In the genomic region with DNA sequence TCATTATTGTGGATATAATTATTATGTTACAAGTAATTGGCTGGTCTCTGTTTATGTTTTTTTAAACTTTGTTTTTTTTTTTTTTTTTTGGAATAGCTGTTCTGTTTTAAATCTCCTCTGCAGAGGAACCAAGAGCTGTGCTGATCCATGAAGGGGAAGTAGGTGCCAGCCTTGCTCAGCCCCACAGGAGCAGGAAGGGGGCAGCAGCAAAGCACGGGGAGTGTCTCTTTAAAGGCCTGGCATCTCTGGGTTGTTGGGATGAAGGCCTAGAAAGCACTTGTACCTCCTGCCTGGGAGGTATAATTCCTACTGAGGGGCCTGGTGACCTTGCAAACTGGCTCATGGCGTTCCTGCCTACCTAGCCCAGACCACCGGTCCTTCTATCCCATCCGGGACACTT, we compare ENCODE assay signal across 23 cellular contexts. TPM values are rescaled to one million over a fixed set of nuclear protein-coding genes. Genes with fewer than 3 reads are reported as not detected.
DNase-seq lines count a peak whose midpoint lies in the region; ATAC-seq, FAIRE-seq and TF ChIP-seq lines count a peak whose summit lies in the region.
"Had no signal": no experiment of that assay in that cellular context is flagged by ENCODE, and none has a peak within 500 bp of the region (broad histone marks: within the 10 kb centered on the region; RNA-seq: fewer than 3 reads in every experiment).

No MANE protein-coding gene starts in this region.

- peaks cover 3% of the 10 kb centered on the region for H3K9me1 ChIP-seq in keratinocyte (ENCODE audit: control insufficient read depth, extremely low read depth, insufficient read depth, low read length)

- dilution Hi-C loops in keratinocyte (cut with MboI; ENCODE audit: extremely low pct_ligation_motif_present, low sequenced_read_pairs): no loop called here

- H3K9me3 Mint-ChIP-seq in activated naive CD4-positive, alpha-beta T cell treated with anti-CD3 and anti-CD28 coated beads, Interleukin-2, amount 50 U/mL, for 72 hours: no peaks in the 10 kb centered on the region
- H3K9me3 Mint-ChIP-seq: activated B cell treated with CpG ODN at 0.5 μM for 24 hours; stimulated activated naive B cell treated with anti-CD40 and anti-IgM and Interleukin-4, amounts not matched to agents 10 μg/mL and 1 μg/mL and 100 μg/mL, for 72 hours had no signal

- FAIRE-seq in keratinocyte (lab: Jason Lieb, UNC): no peak
- FAIRE-seq: HTR-8/SVneo, RCC 7860 had no signal

- no peak for ATAC-seq in activated naive CD4-positive, alpha-beta T cell treated with anti-CD3 and anti-CD28 coated beads, Interleukin-2, amount 50 U/mL, for 72 hours
- ATAC-seq: activated CD8-positive, alpha-beta memory T cell treated with anti-CD3 and anti-CD28 coated beads, Interleukin-2, amount 10 ng/mL, durations not matched to agents 7 days and 5 days had no signal

- H3K4me1 ChIP-seq in keratinocyte (ENCODE audit: control insufficient read depth, extremely low read depth, insufficient read depth, low read length): peaks cover 62% of the 10 kb centered on the region
- peaks cover 12 to 25% of the 10 kb centered on the region in 2 donors for H3K4me1 ChIP-seq in thyroid gland
- H3K4me1 ChIP-seq: BE2C had no signal

- in situ Hi-C loops in GM13977 (cut with MboI; ENCODE audit: low pct_unique_long_range_greater_than_20kb, low sequenced_read_pairs, unreplicated experiment): no loop called here

- H3K79me2 ChIP-seq in keratinocyte (ENCODE audit: control insufficient read depth, insufficient read depth, low read length): no peaks in the 10 kb centered on the region

- intact Hi-C loops in thyroid gland (cut with DNase I): no loop called here

- no peaks in the 10 kb centered on the region for H3K9me3 ChIP-seq in SK-N-MC (ENCODE audit: low read depth, low read length)
- H3K9me3 ChIP-seq in keratinocyte (ENCODE audit: control insufficient read depth, low read depth, low read length): no peaks in the 10 kb centered on the region
- H3K9me3 ChIP-seq in thyroid gland: no peaks in the 10 kb centered on the region
- H3K9me3 ChIP-seq: BE2C, neutrophil, tibial nerve had no signal

- no peak overlapping the region for H3K9ac ChIP-seq in SK-N-MC (ENCODE audit: insufficient read length)
- H3K9ac ChIP-seq in keratinocyte (ENCODE audit: control insufficient read depth, extremely low read depth, insufficient read depth, low read length): peak overlapping the region; percentile 79

- H3K4me2 ChIP-seq in keratinocyte (ENCODE audit: control insufficient read depth, extremely low read depth, insufficient read depth, low read depth, low read length): peak overlapping the region; percentile 78

- H3K27ac Mint-ChIP-seq in activated naive CD4-positive, alpha-beta T cell treated with anti-CD3 and anti-CD28 coated beads, Interleukin-2, amount 50 U/mL, for 72 hours: no peak overlapping the region
- H3K27ac Mint-ChIP-seq: activated B cell treated with CpG ODN at 0.5 μM for 24 hours; activated CD8-positive, alpha-beta memory T cell treated with anti-CD3 and anti-CD28 coated beads, Interleukin-2, amount 10 ng/mL, durations not matched to agents 7 days and 5 days; stimulated activated naive B cell treated with anti-CD40 and anti-IgM and Interleukin-4, amounts not matched to agents 10 μg/mL and 1 μg/mL and 100 μg/mL, for 72 hours had no signal

- TF ChIP-seq CTCF in NB4 (IDR thresholded peaks at IDR 0.05; ENCODE audit: low read depth, low read length) (peak; percentile 23), keratinocyte (optimal IDR thresholded peaks at IDR 0.05 in 1 of 3, IDR thresholded peaks at IDR 0.05 in 1 of 3, conservative IDR thresholded peaks at IDR 0.05 in 1 of 3; ENCODE audit: extremely low read depth in 1 of 3, insufficient read depth in 2 of 3, low read length in 3 of 3) (peak in 1 of 3 experiments; percentile 46), thyroid gland (IDR thresholded peaks at IDR 0.05) (no peak), GM13977 (IDR thresholded peaks at IDR 0.05; ENCODE audit: extremely low read depth, insufficient read depth, missing control alignments) (no peak)

- WGBS in thyroid gland, 2 donors: 70 to 84% methylated on average over 4 of the region's 4 CpGs

- H3K36me3 ChIP-seq in SK-N-MC (ENCODE audit: insufficient read depth, low read length) (no peaks in the 10 kb centered on the region), keratinocyte (ENCODE audit: control insufficient read depth in 2 of 2, extremely low read depth in 1 of 2, insufficient read depth in 2 of 2, low read length in 2 of 2) (no peaks in the 10 kb centered on the region), thyroid gland (no peaks in the 10 kb centered on the region)
- H3K36me3 ChIP-seq: BE2C, neutrophil, tibial nerve had no signal

- DNase-seq in GDM1 (lab: John Stamatoyannopoulos, UW): peak; percentile 5
- no peak for DNase-seq in NB4 (ENCODE audit: low read depth)
- DNase-seq in SK-N-MC (ENCODE audit: low read depth, low spot score): no peak
- no peak for DNase-seq in keratinocyte (ENCODE audit: low read depth, low spot score)
- DNase-seq in thyroid gland: no peak
- no peak for DNase-seq in GM13977 (ENCODE audit: low spot score)
- DNase-seq in iPS-NIHi7 (ENCODE audit: extremely low spot score): no peak
- no peak for DNase-seq in activated naive CD4-positive, alpha-beta T cell treated with anti-CD3 and anti-CD28 coated beads, Interleukin-2, amount 50 U/mL, for 72 hours (ENCODE audit: low spot score in 2 of 2)
- DNase-seq: activated B cell treated with CpG ODN at 0.5 μM for 24 hours; activated CD8-positive, alpha-beta memory T cell treated with anti-CD3 and anti-CD28 coated beads, Interleukin-2, amount 10 ng/mL, durations not matched to agents 7 days and 5 days; activated effector memory CD4-positive, alpha-beta T cell treated with Interleukin-2 at 50 U/mL for 16 hours; BE2C; cerebellar nuclear complex; NCI-H187; NCI-H524 treated with DMSO at 0.1 percent for 48 hours; retina; stimulated activated naive B cell treated with anti-CD40 and anti-IgM and Interleukin-4, amounts not matched to agents 10 μg/mL and 1 μg/mL and 100 μg/mL, for 72 hours had no signal

- no peak overlapping the region for H3K4me3 ChIP-seq in NB4 (ENCODE audit: low read depth, low read length)
- no peak overlapping the region for H3K4me3 ChIP-seq in SK-N-MC
- peak overlapping the region in 1 of 3 experiments; percentile 29 for H3K4me3 ChIP-seq in keratinocyte (ENCODE audit: control insufficient read depth in 2 of 3, extremely low read depth in 1 of 3, insufficient read depth in 2 of 3, low read depth in 1 of 3, low read length in 3 of 3)
- H3K4me3 ChIP-seq in thyroid gland (replicated peaks in 1 of 3): no peak overlapping the region
- H3K4me3 ChIP-seq: tibial nerve had no signal

- H3K27ac ChIP-seq in SK-N-MC (peak overlapping the region; percentile 20; the same call in 1 of the 2 replicates), keratinocyte (ENCODE audit: control insufficient read depth, insufficient read depth, low read length) (peak overlapping the region; percentile 92), thyroid gland (no peak overlapping the region)
- H3K27ac ChIP-seq: neutrophil, tibial nerve had no signal

- H3K27me3 ChIP-seq in keratinocyte (ENCODE audit: control insufficient read depth, extremely low read depth, insufficient read depth, low read length): no peaks in the 10 kb centered on the region
- H3K27me3 ChIP-seq in thyroid gland: peaks cover 3% of the 10 kb centered on the region

- H2AFZ ChIP-seq in keratinocyte (ENCODE audit: control insufficient read depth, low read length): no peak overlapping the region

- H3K36me3 Mint-ChIP-seq in activated naive CD4-positive, alpha-beta T cell treated with anti-CD3 and anti-CD28 coated beads, Interleukin-2, amount 50 U/mL, for 72 hours: no peaks in the 10 kb centered on the region
- H3K36me3 Mint-ChIP-seq: stimulated activated naive B cell treated with anti-CD40 and anti-IgM and Interleukin-4, amounts not matched to agents 10 μg/mL and 1 μg/mL and 100 μg/mL, for 72 hours had no signal

- TF ChIP-seq POLR2A in NB4 (IDR thresholded peaks at IDR 0.05; ENCODE audit: extremely low read depth, insufficient read length): no peak
- no peak for TF ChIP-seq POLR2A in thyroid gland (IDR thresholded peaks at IDR 0.05)

- no peaks in the 10 kb centered on the region for H4K20me1 ChIP-seq in keratinocyte (ENCODE audit: control insufficient read depth, extremely low read depth, insufficient read depth, low read length)

RNA-seq across cellular contexts. Expression of a gene that starts 2.5 kb away (rescaled TPM):
- polyA plus RNA-seq in keratinocyte: 7.7 to 20.5 TPM (median 13.0 TPM) in 3 replicates
- polyA plus RNA-seq in keratinocyte (2011; ENCODE audit: low read depth): 130 TPM
- polyA plus RNA-seq in keratinocyte (2011; cell fraction: cytosol; rRNA removed): 11.8 and 16.0 TPM in 2 replicates
- 45.0 and 50.1 TPM in 2 replicates for polyA plus RNA-seq in keratinocyte (2011; cell fraction: nucleus; rRNA removed)
- 6.6 and 97.1 TPM in 2 replicates for polyA plus RNA-seq in keratinocyte (2012; ENCODE audit: low replicate concordance)
- 9.4 to 18.6 TPM (median 14.9 TPM) in 3 replicates for polyA minus RNA-seq in keratinocyte
- 10.4 TPM for polyA minus RNA-seq in keratinocyte (2011; cell fraction: cytosol; rRNA and poly(A)+ RNA removed)
- polyA minus RNA-seq in keratinocyte (2011; cell fraction: nucleus; rRNA and poly(A)+ RNA removed): 23.3 and 32.6 TPM in 2 replicates
- total RNA-seq in thyroid gland: under 1 TPM in 2 of 4 donors, not detected in 2; 0.11 to 0.27 TPM
- total RNA-seq in activated naive CD4-positive, alpha-beta T cell treated with anti-CD3 and anti-CD28 coated beads, Interleukin-2, amount 50 U/mL, for 72 hours: not detected
- total RNA-seq: H4, mononuclear cell, tibial nerve had no signal

Comparison
In these comparisons a context has a peak if more than half of its experiments do, and no peak if none do; other contexts are left out.
1. H3K27ac ChIP-seq: peak in SK-N-MC (single experiment) and keratinocyte (single experiment); none in thyroid gland (0 of 3).